8 cellular contexts compared by ENCODE assay signal in genomic region chr1:46179138-46180081, GRCh38. TPM values are rescaled to one million over a fixed set of nuclear protein-coding genes. Genes with fewer than 3 reads are reported as not detected.
DNase-seq lines count a peak whose midpoint lies in the region; ATAC-seq, FAIRE-seq and TF ChIP-seq lines count a peak whose summit lies in the region.

No MANE protein-coding gene starts in this region.

- no peaks in the 10 kb centered on the region for H3K27me3 Mint-ChIP-seq in activated CD8-positive, alpha-beta memory T cell treated with anti-CD3 and anti-CD28 coated beads, Interleukin-2, amount 10 ng/mL, durations not matched to agents 7 days and 5 days
- no peaks in the 10 kb centered on the region for H3K27me3 Mint-ChIP-seq in stimulated activated memory B cell treated with anti-CD40 and anti-IgM and Interleukin-4, amounts not matched to agents 10 μg/mL and 1 μg/mL and 100 μg/mL, for 72 hours

- FAIRE-seq in endothelial cell of umbilical vein (lab: Jason Lieb, UNC): peak; percentile 81

- no peak overlapping the region for H3K4me2 ChIP-seq in endothelial cell of umbilical vein (ENCODE audit: insufficient read depth, low read length)

- H3K9me3 ChIP-seq in endothelial cell of umbilical vein (replicated peaks; ENCODE audit: control insufficient read depth, insufficient read depth, low read length): no peaks in the 10 kb centered on the region
- no peaks in the 10 kb centered on the region for H3K9me3 ChIP-seq in mucosa of rectum (ENCODE audit: control insufficient read depth in 2 of 2, low read length in 2 of 2)

- no peak overlapping the region for H3K4me3 Mint-ChIP-seq in activated CD8-positive, alpha-beta memory T cell treated with anti-CD3 and anti-CD28 coated beads, Interleukin-2, amount 10 ng/mL, durations not matched to agents 7 days and 5 days
- no peak overlapping the region for H3K4me3 Mint-ChIP-seq in stimulated activated memory B cell treated with anti-CD40 and anti-IgM and Interleukin-4, amounts not matched to agents 10 μg/mL and 1 μg/mL and 100 μg/mL, for 72 hours

- H4K20me1 ChIP-seq in endothelial cell of umbilical vein (replicated peaks; ENCODE audit: control insufficient read depth, extremely low read depth, insufficient read depth, low read length): no peaks in the 10 kb centered on the region

- no peak overlapping the region for H3K27ac Mint-ChIP-seq in activated CD8-positive, alpha-beta memory T cell treated with anti-CD3 and anti-CD28 coated beads, Interleukin-2, amount 10 ng/mL, durations not matched to agents 7 days and 5 days
- H3K27ac Mint-ChIP-seq in stimulated activated memory B cell treated with anti-CD40 and anti-IgM and Interleukin-4, amounts not matched to agents 10 μg/mL and 1 μg/mL and 100 μg/mL, for 72 hours: no peak overlapping the region

- H3K27ac ChIP-seq in endothelial cell of umbilical vein (ENCODE audit: insufficient read depth, low read depth, low read length): no peak overlapping the region
- H3K27ac ChIP-seq in mucosa of rectum (ENCODE audit: low read depth in 2 of 2, low read length in 2 of 2): peak overlapping the region; percentile 96 to 97

- H3K9me3 Mint-ChIP-seq in activated CD8-positive, alpha-beta memory T cell treated with anti-CD3 and anti-CD28 coated beads, Interleukin-2, amount 10 ng/mL, durations not matched to agents 7 days and 5 days (ENCODE audit: low read depth): no peaks in the 10 kb centered on the region
- no peaks in the 10 kb centered on the region for H3K9me3 Mint-ChIP-seq in stimulated activated memory B cell treated with anti-CD40 and anti-IgM and Interleukin-4, amounts not matched to agents 10 μg/mL and 1 μg/mL and 100 μg/mL, for 72 hours

- H3K9ac ChIP-seq in endothelial cell of umbilical vein (replicated peaks; ENCODE audit: extremely low read depth, insufficient read depth, low read length) (no peak overlapping the region), mucosa of rectum (ENCODE audit: low read depth in 1 of 2, low read length in 2 of 2) (peak overlapping the region; percentile 14 to 42)

- TF ChIP-seq POLR2A in endothelial cell of umbilical vein (IDR thresholded peaks at IDR 0.05; ENCODE audit: low read depth, low read length): no peak

- TF ChIP-seq CTCF in GM10248 (IDR thresholded peaks at IDR 0.05; ENCODE audit: control extremely low read depth, extremely low read depth, low read depth, missing control alignments): peak; percentile 85
- TF ChIP-seq CTCF in endothelial cell of umbilical vein (IDR thresholded peaks at IDR 0.05; ENCODE audit: extremely low read depth in 1 of 2, insufficient read depth in 1 of 2, low read depth in 1 of 2, low read length in 2 of 2): peak; percentile 81 to 82

- peaks cover 4% of the 10 kb centered on the region for H3K4me1 Mint-ChIP-seq in activated CD8-positive, alpha-beta memory T cell treated with anti-CD3 and anti-CD28 coated beads, Interleukin-2, amount 10 ng/mL, durations not matched to agents 7 days and 5 days
- peaks cover 14% of the 10 kb centered on the region for H3K4me1 Mint-ChIP-seq in stimulated activated memory B cell treated with anti-CD40 and anti-IgM and Interleukin-4, amounts not matched to agents 10 μg/mL and 1 μg/mL and 100 μg/mL, for 72 hours

- no peaks in the 10 kb centered on the region for H3K79me2 ChIP-seq in endothelial cell of umbilical vein (ENCODE audit: control insufficient read depth, insufficient read depth, low read length)

- peak; percentile 81 for ATAC-seq in activated CD8-positive, alpha-beta memory T cell treated with anti-CD3 and anti-CD28 coated beads, Interleukin-2, amount 10 ng/mL, durations not matched to agents 7 days and 5 days
- ATAC-seq in stimulated activated memory B cell treated with anti-CD40 and anti-IgM and Interleukin-4, amounts not matched to agents 10 μg/mL and 1 μg/mL and 100 μg/mL, for 72 hours: peak; percentile 72

- BruUV-seq in endothelial cell of umbilical vein (replicated peaks; lab: Mats Ljungman, UMichigan): no TSS peak

- POLR2A ChIA-PET in GM10248 (lab: Yijun Ruan, JAX): no interaction called here
- POLR2A ChIA-PET in endothelial cell of umbilical vein (lab: Charles Lee): no interaction called here

- H3K27me3 ChIP-seq in endothelial cell of umbilical vein (ENCODE audit: control insufficient read depth in 2 of 2, insufficient read depth in 2 of 2, low read length in 2 of 2) (no peaks in the 10 kb centered on the region), mucosa of rectum (ENCODE audit: control insufficient read depth in 2 of 2, insufficient read depth in 2 of 2, low read length in 2 of 2) (no peaks in the 10 kb centered on the region)

- H3K36me3 Mint-ChIP-seq in activated CD8-positive, alpha-beta memory T cell treated with anti-CD3 and anti-CD28 coated beads, Interleukin-2, amount 10 ng/mL, durations not matched to agents 7 days and 5 days: no peaks in the 10 kb centered on the region
- H3K36me3 Mint-ChIP-seq in stimulated activated memory B cell treated with anti-CD40 and anti-IgM and Interleukin-4, amounts not matched to agents 10 μg/mL and 1 μg/mL and 100 μg/mL, for 72 hours: no peaks in the 10 kb centered on the region

- peak overlapping the region; percentile 80 for H2AFZ ChIP-seq in endothelial cell of umbilical vein (ENCODE audit: low read depth, low read length)

- dilution Hi-C loops in endothelial cell of umbilical vein (cut with MboI; ENCODE audit: extremely low pct_ligation_motif_present, low sequenced_read_pairs): loop anchor here (25.0 kb wide), 1 partner anchor 142 kb away; no protein-coding TSS in a partner anchor

- H3K4me3 ChIP-seq in endothelial cell of umbilical vein (replicated peaks in 1 of 3; ENCODE audit: insufficient read depth in 1 of 3, low read depth in 1 of 3, low read length in 3 of 3): no peak overlapping the region
- H3K4me3 ChIP-seq in mucosa of rectum (ENCODE audit: low read length in 2 of 2): peak overlapping the region in 1 of 2 donors; percentile 86

- H3K36me3 ChIP-seq in endothelial cell of umbilical vein (ENCODE audit: control insufficient read depth in 2 of 2, extremely low read depth in 1 of 2, insufficient read depth in 2 of 2, low read length in 2 of 2) (no peaks in the 10 kb centered on the region), mucosa of rectum (ENCODE audit: control insufficient read depth in 2 of 2, insufficient read depth in 2 of 2, low read length in 2 of 2) (peaks cover 3 to 7% of the 10 kb centered on the region in 2 donors)

- H3K4me1 ChIP-seq in endothelial cell of umbilical vein (ENCODE audit: control insufficient read depth, extremely low read depth, insufficient read depth, low read length) (peaks cover 27% of the 10 kb centered on the region), mucosa of rectum (ENCODE audit: control insufficient read depth in 2 of 2, insufficient read depth in 2 of 2, low read length in 2 of 2) (peaks cover 43 to 50% of the 10 kb centered on the region in 2 donors)

- peak; percentile 78 for DNase-seq in GM10248 (ENCODE audit: extremely low spot score)
- peak in 69 of 76 experiments; percentile 6 to 82 (median 53) for DNase-seq in HUDEP-2 (lab: John Stamatoyannopoulos, UW; ENCODE audit: unreplicated experiment in 76 of 76)
- peak; percentile 28 to 74 for DNase-seq in NOMO-1 (lab: John Stamatoyannopoulos, UW; ENCODE audit: unreplicated experiment in 2 of 2)
- peak; percentile 74 for DNase-seq in activated CD8-positive, alpha-beta memory T cell treated with anti-CD3 and anti-CD28 coated beads, Interleukin-2, amount 10 ng/mL, durations not matched to agents 7 days and 5 days
- DNase-seq in endothelial cell of umbilical vein (ENCODE audit: low read depth, low spot score): peak; percentile 77
- DNase-seq in OCI-M2 (lab: John Stamatoyannopoulos, UW; ENCODE audit: unreplicated experiment): no peak

- H3K9me1 ChIP-seq in endothelial cell of umbilical vein (replicated peaks; ENCODE audit: control insufficient read depth, extremely low read depth, insufficient read depth, low read length): no peaks in the 10 kb centered on the region

- intact Hi-C loops in endothelial cell of umbilical vein (cut with micrococcal nuclease): loop anchor here (1.0 to 5.0 kb wide), 6 partner anchors 24 to 295 kb away; partner anchors contain the start of genes LURAP1 and NSUN4

- CTCF ChIA-PET in GM10248 (lab: Yijun Ruan, JAX) (interaction anchor here (0.9 to 16.5 kb wide), 9 partner anchors 11 to 142 kb away, joined by 3 to 256 read pairs (median 4); partner anchors contain the start of gene POMGNT1), endothelial cell of umbilical vein (lab: Charles Lee) (interaction anchor here (0.6 to 7.0 kb wide), 6 partner anchors 8 to 143 kb away, joined by 3 to 134 read pairs (median 4); no protein-coding TSS in a partner anchor)
- CTCF ChIA-PET in activated CD8-positive, alpha-beta memory T cell treated with anti-CD3 and anti-CD28 coated beads, Interleukin-2, amount 10 ng/mL, durations not matched to agents 7 days and 5 days (lab: Charles Lee): interaction anchor here (1.0 to 2.1 kb wide), 5 partner anchors 12 to 145 kb away, joined by 3 to 10 read pairs (median 7); no protein-coding TSS in a partner anchor

RNA-seq across cellular contexts. Expression of gene P3R3URF, which starts 3.1 kb away (rescaled TPM):
- not detected for total RNA-seq in activated CD8-positive, alpha-beta memory T cell treated with anti-CD3 and anti-CD28 coated beads, Interleukin-2, amount 10 ng/mL, durations not matched to agents 7 days and 5 days
- total RNA-seq in endothelial cell of umbilical vein: not detected in 2 replicates
- not detected in 2 replicates for polyA plus RNA-seq in endothelial cell of umbilical vein
- not detected in 2 replicates for polyA plus RNA-seq in endothelial cell of umbilical vein (2011; cell fraction: cytosol; rRNA removed)
- not detected in 2 replicates for polyA plus RNA-seq in endothelial cell of umbilical vein (2011; cell fraction: nucleus; rRNA removed)
- polyA plus RNA-seq in endothelial cell of umbilical vein (2012): not detected in 2 replicates
- polyA minus RNA-seq in endothelial cell of umbilical vein: not detected in 2 replicates
- not detected for polyA minus RNA-seq in endothelial cell of umbilical vein (2011; cell fraction: cytosol; rRNA and poly(A)+ RNA removed)
- polyA minus RNA-seq in endothelial cell of umbilical vein (2011; cell fraction: nucleus; rRNA and poly(A)+ RNA removed): not detected in 2 replicates

RNA-seq across cellular contexts. Expression of gene TSPAN1, which starts 4.5 kb away (rescaled TPM):
- total RNA-seq in activated CD8-positive, alpha-beta memory T cell treated with anti-CD3 and anti-CD28 coated beads, Interleukin-2, amount 10 ng/mL, durations not matched to agents 7 days and 5 days: not detected
- total RNA-seq in endothelial cell of umbilical vein: 0.37 and 0.88 TPM in 2 replicates
- 0.65 and 0.91 TPM in 2 replicates for polyA plus RNA-seq in endothelial cell of umbilical vein
- 0.41 and 0.42 TPM in 2 replicates for polyA plus RNA-seq in endothelial cell of umbilical vein (2011; cell fraction: cytosol; rRNA removed)
- polyA plus RNA-seq in endothelial cell of umbilical vein (2011; cell fraction: nucleus; rRNA removed): 0.70 and 0.71 TPM in 2 replicates
- 0.16 and 0.27 TPM in 2 replicates for polyA plus RNA-seq in endothelial cell of umbilical vein (2012)
- 0.42 and 1.1 TPM in 2 replicates for polyA minus RNA-seq in endothelial cell of umbilical vein
- polyA minus RNA-seq in endothelial cell of umbilical vein (2011; cell fraction: cytosol; rRNA and poly(A)+ RNA removed): 15.4 TPM
- not detected in 2 replicates for polyA minus RNA-seq in endothelial cell of umbilical vein (2011; cell fraction: nucleus; rRNA and poly(A)+ RNA removed)

RNA-seq across cellular contexts. Expression of gene POMGNT1, which starts 18.8 kb away (rescaled TPM):
- total RNA-seq in activated CD8-positive, alpha-beta memory T cell treated with anti-CD3 and anti-CD28 coated beads, Interleukin-2, amount 10 ng/mL, durations not matched to agents 7 days and 5 days: 10 to 100 TPM; 32.2 to 37.6 TPM
- 64.4 and 66.9 TPM in 2 replicates for total RNA-seq in endothelial cell of umbilical vein
- polyA plus RNA-seq in endothelial cell of umbilical vein: 64.3 and 67.5 TPM in 2 replicates
- 64.2 and 65.8 TPM in 2 replicates for polyA plus RNA-seq in endothelial cell of umbilical vein (2011; cell fraction: cytosol; rRNA removed)
- polyA plus RNA-seq in endothelial cell of umbilical vein (2011; cell fraction: nucleus; rRNA removed): 113 and 115 TPM in 2 replicates
- polyA plus RNA-seq in endothelial cell of umbilical vein (2012): 47.9 and 51.3 TPM in 2 replicates
- polyA minus RNA-seq in endothelial cell of umbilical vein: 56.7 and 58.7 TPM in 2 replicates
- polyA minus RNA-seq in endothelial cell of umbilical vein (2011; cell fraction: cytosol; rRNA and poly(A)+ RNA removed): 21.9 TPM
- 23.6 and 24.4 TPM in 2 replicates for polyA minus RNA-seq in endothelial cell of umbilical vein (2011; cell fraction: nucleus; rRNA and poly(A)+ RNA removed)

RNA-seq across cellular contexts. Expression of gene LURAP1, which starts 23.7 kb away (rescaled TPM):
- not detected for total RNA-seq in activated CD8-positive, alpha-beta memory T cell treated with anti-CD3 and anti-CD28 coated beads, Interleukin-2, amount 10 ng/mL, durations not matched to agents 7 days and 5 days
- 2.4 and 3.4 TPM in 2 replicates for total RNA-seq in endothelial cell of umbilical vein
- 2.3 and 2.5 TPM in 2 replicates for polyA plus RNA-seq in endothelial cell of umbilical vein
- 1.4 and 1.9 TPM in 2 replicates for polyA plus RNA-seq in endothelial cell of umbilical vein (2011; cell fraction: cytosol; rRNA removed)
- 2.7 and 2.8 TPM in 2 replicates for polyA plus RNA-seq in endothelial cell of umbilical vein (2011; cell fraction: nucleus; rRNA removed)
- polyA plus RNA-seq in endothelial cell of umbilical vein (2012): 1.4 and 1.5 TPM in 2 replicates
- 1.6 and 2.5 TPM in 2 replicates for polyA minus RNA-seq in endothelial cell of umbilical vein
- not detected for polyA minus RNA-seq in endothelial cell of umbilical vein (2011; cell fraction: cytosol; rRNA and poly(A)+ RNA removed)
- polyA minus RNA-seq in endothelial cell of umbilical vein (2011; cell fraction: nucleus; rRNA and poly(A)+ RNA removed): 1.0 and 1.5 TPM in 2 replicates

RNA-seq across cellular contexts. Expression of gene PIK3R3, which starts 47.0 kb away (rescaled TPM):
- 1 to 10 TPM; 6.7 to 9.6 TPM for total RNA-seq in activated CD8-positive, alpha-beta memory T cell treated with anti-CD3 and anti-CD28 coated beads, Interleukin-2, amount 10 ng/mL, durations not matched to agents 7 days and 5 days
- total RNA-seq in endothelial cell of umbilical vein: 14.3 and 14.6 TPM in 2 replicates
- polyA plus RNA-seq in endothelial cell of umbilical vein: 6.1 and 7.5 TPM in 2 replicates
- polyA plus RNA-seq in endothelial cell of umbilical vein (2011; cell fraction: cytosol; rRNA removed): 6.5 and 6.8 TPM in 2 replicates
- polyA plus RNA-seq in endothelial cell of umbilical vein (2011; cell fraction: nucleus; rRNA removed): 9.9 and 10.5 TPM in 2 replicates
- 4.4 and 12.0 TPM in 2 replicates for polyA plus RNA-seq in endothelial cell of umbilical vein (2012)
- polyA minus RNA-seq in endothelial cell of umbilical vein: 19.7 and 19.8 TPM in 2 replicates
- 17.0 TPM for polyA minus RNA-seq in endothelial cell of umbilical vein (2011; cell fraction: cytosol; rRNA and poly(A)+ RNA removed)
- 12.5 TPM in 2 replicates for polyA minus RNA-seq in endothelial cell of umbilical vein (2011; cell fraction: nucleus; rRNA and poly(A)+ RNA removed)
